18 cellular contexts compared by ENCODE assay signal in genomic region chr19:31515931-31516330, GRCh38.
DNase-seq lines count a peak whose midpoint lies in the region; ATAC-seq and TF ChIP-seq lines count a peak whose summit lies in the region.
"Had no signal": no experiment of that assay in that cellular context is flagged by ENCODE, and none has a peak within 500 bp of the region (broad histone marks: within the 10 kb centered on the region; RNA-seq: fewer than 3 reads in every experiment).

No MANE protein-coding gene starts in this region.

- intact Hi-C loops in heart right ventricle (cut with DNase I) = no loop called here
- intact Hi-C loops in OCI-LY7 (cut with micrococcal nuclease; ENCODE audit: unreplicated experiment) = no loop called here

- no peaks in the 10 kb centered on the region for H3K36me3 ChIP-seq in right atrium auricular region
- no peaks in the 10 kb centered on the region for H3K36me3 ChIP-seq in heart right ventricle
- no peaks in the 10 kb centered on the region for H3K36me3 ChIP-seq in OCI-LY7 (ENCODE audit: insufficient read depth, low read length)
- H3K36me3 ChIP-seq: Peyer's patch had no signal

- H3K4me2 ChIP-seq in OCI-LY7 (ENCODE audit: low read length) = no peak overlapping the region

- H3K4me1 ChIP-seq in right atrium auricular region = no peaks in the 10 kb centered on the region
- no peaks in the 10 kb centered on the region for H3K4me1 ChIP-seq in heart right ventricle
- H3K4me1 ChIP-seq in OCI-LY7 (ENCODE audit: insufficient read depth, low read length, poor library complexity, severe bottlenecking) = no peaks in the 10 kb centered on the region
- H3K4me1 ChIP-seq: Peyer's patch had no signal

- no peak overlapping the region for H3K27ac Mint-ChIP-seq in type B pancreatic cell
- H3K27ac Mint-ChIP-seq: CD4-positive, CD25-positive, alpha-beta regulatory T cell had no signal

- no TSS peak for BruUV-seq in OCI-LY7 (replicated peaks; lab: Mats Ljungman, UMichigan)

- H3K79me2 ChIP-seq in OCI-LY7 (ENCODE audit: insufficient read depth, low read depth, low read length) = no peaks in the 10 kb centered on the region

- no peaks in the 10 kb centered on the region for H4K20me1 ChIP-seq in OCI-LY7 (ENCODE audit: insufficient read depth, low read length)

- DNase-seq in right atrium auricular region (ENCODE audit: low spot score) (peak; percentile 13), heart right ventricle (no peak), ecto neural progenitor cell (ENCODE audit: low spot score) (peak; percentile 31), islet precursor cell (peak; percentile 29), type B pancreatic cell (ENCODE audit: extremely low spot score, unreplicated experiment) (peak; percentile 47), DMS114 treated with DMSO at 0.1 percent for 48 hours (lab: John Stamatoyannopoulos, UW; ENCODE audit: unreplicated experiment) (no peak), OCI-LY7 (ENCODE audit: low spot score) (no peak)
- DNase-seq: AML-193; CD4-positive, CD25-positive, alpha-beta regulatory T cell; DMS79; GOT3; KG1; NCI-H1105; NCI-H1694 treated with DMSO at 0.1 percent for 48 hours; NCI-H446 treated with DMSO at 0.1 percent for 48 hours; NCI-H82; Peyer's patch had no signal

- ATAC-seq in heart right ventricle (no peak), GM18511 (IDR thresholded peaks at IDR 0.05; ENCODE audit: unreplicated experiment) (no peak)

- no peaks in the 10 kb centered on the region for H3K27me3 ChIP-seq in right atrium auricular region
- H3K27me3 ChIP-seq in heart right ventricle = peaks cover 0 to 29% (median 11%) of the 10 kb centered on the region in 7 donors
- H3K27me3 ChIP-seq: Peyer's patch had no signal

- H3K9me3 ChIP-seq in right atrium auricular region = peaks cover 0 to 10% of the 10 kb centered on the region in 2 donors
- peaks cover 0 to 12% (median 0%) of the 10 kb centered on the region in 11 donors for H3K9me3 ChIP-seq in heart right ventricle
- no peaks in the 10 kb centered on the region for H3K9me3 ChIP-seq in OCI-LY7 (ENCODE audit: low read length)

- H3K9me2 ChIP-seq in OCI-LY7 (ENCODE audit: insufficient read depth, low read length) = no peaks in the 10 kb centered on the region

- POLR2A ChIA-PET in OCI-LY7 (lab: Charles Lee) = no interaction called here

- H3K9me3 Mint-ChIP-seq in type B pancreatic cell = no peaks in the 10 kb centered on the region

- no peaks in the 10 kb centered on the region for H3K36me3 Mint-ChIP-seq in type B pancreatic cell
- H3K36me3 Mint-ChIP-seq: CD4-positive, CD25-positive, alpha-beta regulatory T cell had no signal

- CTCF ChIA-PET in OCI-LY7 (lab: Charles Lee; ENCODE audit: unreplicated experiment) = no interaction called here

- H3K4me3 ChIP-seq in right atrium auricular region = no peak overlapping the region
- H3K4me3 ChIP-seq in heart right ventricle = no peak overlapping the region
- H3K4me3 ChIP-seq in OCI-LY7 (ENCODE audit: low read depth, low read length, poor library complexity, severe bottlenecking) = no peak overlapping the region
- H3K4me3 ChIP-seq: Peyer's patch had no signal

- H3K27ac ChIP-seq in right atrium auricular region = no peak overlapping the region
- no peak overlapping the region for H3K27ac ChIP-seq in heart right ventricle
- H3K27ac ChIP-seq in OCI-LY7 (ENCODE audit: low read depth, low read length, poor library complexity, severe bottlenecking) = no peak overlapping the region
- H3K27ac ChIP-seq: Peyer's patch had no signal

- no peak overlapping the region for H3K4me3 Mint-ChIP-seq in type B pancreatic cell
- H3K4me3 Mint-ChIP-seq: CD4-positive, CD25-positive, alpha-beta regulatory T cell had no signal

- no peak for TF ChIP-seq CTCF in right atrium auricular region (IDR thresholded peaks at IDR 0.05)
- TF ChIP-seq CTCF in heart right ventricle (IDR thresholded peaks at IDR 0.05) = no peak
- TF ChIP-seq CTCF in type B pancreatic cell (conservative IDR thresholded peaks at IDR 0.05) = no peak
- no peak for TF ChIP-seq CTCF in OCI-LY7 (conservative IDR thresholded peaks at IDR 0.05; ENCODE audit: low read length)

- H2AFZ ChIP-seq in OCI-LY7 (ENCODE audit: low read length) = no peak overlapping the region

- 83 to 86% methylated on average over 18 of the region's 18 CpGs for WGBS in heart right ventricle, 2 donors

- H3K4me1 Mint-ChIP-seq in type B pancreatic cell (ENCODE audit: unreplicated experiment) = peaks cover 9% of the 10 kb centered on the region
- H3K4me1 Mint-ChIP-seq: CD4-positive, CD25-positive, alpha-beta regulatory T cell had no signal

- peaks cover 35% of the 10 kb centered on the region for H3K27me3 Mint-ChIP-seq in type B pancreatic cell
- H3K27me3 Mint-ChIP-seq: CD4-positive, CD25-positive, alpha-beta regulatory T cell had no signal

Comparison
In these comparisons a context has a peak if more than half of its experiments do, and no peak if none do; other contexts are left out.
1. DNase-seq: peak in right atrium auricular region (single experiment), ecto neural progenitor cell (single experiment), islet precursor cell (single experiment) and type B pancreatic cell (single experiment); none in heart right ventricle (0 of 2), DMS114 treated with DMSO at 0.1 percent for 48 hours (single experiment) and OCI-LY7 (single experiment).